11 cellular contexts compared by ENCODE assay signal in the genomic region with DNA sequence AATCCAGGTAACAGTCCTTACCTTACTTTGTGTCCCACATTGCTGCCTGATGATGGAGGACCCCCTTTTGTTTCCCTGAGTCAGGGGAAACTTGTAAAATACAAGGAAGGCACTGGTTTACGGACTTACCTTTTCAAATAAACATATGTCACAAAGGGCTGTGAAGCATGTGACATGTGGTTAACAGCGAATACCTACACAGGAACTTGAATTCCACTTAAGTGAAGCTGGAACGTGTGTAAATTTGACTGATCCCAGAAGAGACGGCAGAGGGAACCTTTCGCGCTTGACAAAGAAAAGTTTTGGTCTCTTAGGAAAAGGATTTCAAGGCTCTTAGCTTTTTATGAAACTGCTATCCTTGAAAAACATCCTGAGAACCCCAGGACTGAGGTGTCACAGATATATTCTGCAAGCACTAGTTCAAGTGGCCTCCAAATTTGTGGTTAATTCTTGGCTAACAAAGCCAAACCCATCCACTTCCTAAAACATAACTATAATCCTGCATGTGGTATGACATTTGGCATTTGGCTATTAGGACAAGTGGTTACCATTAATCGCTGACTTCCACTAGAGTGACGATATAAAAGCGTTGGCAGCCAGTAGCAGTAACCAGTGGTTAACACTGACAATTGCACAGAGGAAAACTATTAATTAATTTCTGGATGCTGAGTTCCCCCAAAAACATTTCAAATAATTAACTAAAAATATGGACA.
"Had no signal": no experiment of that assay in that cellular context is flagged by ENCODE, and none has a peak within 500 bp of the region (broad histone marks: within the 10 kb centered on the region; RNA-seq: fewer than 3 reads in every experiment).

No MANE protein-coding gene starts in this region.

- H3K4me3 ChIP-seq: heart right ventricle had no signal

- DNase-seq: activated CD4-positive, alpha-beta T cell treated with anti-CD3 and anti-CD28 coated beads, Interleukin-2, amount 50 U/mL, for 4 hours; activated gamma-delta T cell; effector CD8-positive, alpha-beta T cell; heart right ventricle; kidney glomerular epithelial cell; occipital lobe; posterior cingulate gyrus; retina; stimulated activated naive B cell treated with anti-CD40 and anti-IgM and Interleukin-4, amounts not matched to agents 10 μg/mL and 1 μg/mL and 100 μg/mL, for 72 hours; T-helper 2 cell had no signal

- H3K36me3 ChIP-seq: heart right ventricle had no signal

- H3K27ac ChIP-seq: heart right ventricle had no signal

- ATAC-seq: esophagus mucosa; heart right ventricle; stimulated activated naive B cell treated with anti-CD40 and anti-IgM and Interleukin-4, amounts not matched to agents 10 μg/mL and 1 μg/mL and 100 μg/mL, for 72 hours had no signal

- H3K9me3 ChIP-seq: heart right ventricle had no signal

- H3K27me3 ChIP-seq: heart right ventricle had no signal
